ENCODE assay signal across 22 cellular contexts in the genomic region with DNA sequence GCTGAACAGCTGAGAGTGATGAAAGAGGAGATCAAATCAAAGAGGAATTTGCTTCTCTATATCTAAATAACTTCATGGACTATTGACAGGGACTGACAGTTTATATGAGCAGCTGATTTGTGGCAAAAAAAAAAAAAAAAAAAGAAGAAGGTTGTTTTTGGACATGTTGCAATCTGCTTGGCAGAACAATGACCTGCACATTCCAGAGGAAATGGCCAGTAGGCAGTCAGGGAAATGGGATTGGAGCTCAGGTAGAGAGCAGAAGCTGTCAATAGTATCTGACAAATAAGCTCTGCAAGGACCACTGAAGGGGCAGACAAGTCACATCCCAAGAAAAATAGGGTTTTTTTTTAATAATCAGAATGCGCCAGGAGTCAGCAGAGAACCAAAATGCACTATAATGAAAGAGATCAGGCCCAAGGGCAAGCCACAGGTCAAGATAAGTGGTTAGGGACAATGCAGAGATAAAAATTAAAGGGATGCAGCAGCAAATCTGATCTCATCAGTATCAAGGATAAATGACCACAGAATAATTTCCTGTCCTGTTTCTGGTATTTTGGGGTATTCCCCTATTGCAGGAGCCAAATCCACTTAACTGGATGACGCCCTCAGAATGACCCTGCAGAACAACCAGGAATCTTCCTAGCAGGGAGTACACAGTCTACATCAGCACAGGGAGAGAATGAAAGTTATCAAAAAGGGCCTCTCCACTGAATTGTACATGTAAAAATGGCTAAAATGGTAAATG. TPM values are rescaled to one million over a fixed set of nuclear protein-coding genes. Genes with fewer than 3 reads are reported as not detected.
DNase-seq lines count a peak whose midpoint lies in the region; ATAC-seq and TF ChIP-seq lines count a peak whose summit lies in the region.
"Had no signal": no experiment of that assay in that cellular context is flagged by ENCODE, and none has a peak within 500 bp of the region (broad histone marks: within the 10 kb centered on the region; RNA-seq: fewer than 3 reads in every experiment).

No MANE protein-coding gene starts in this region.

- no peak overlapping the region for H3K9ac ChIP-seq in smooth muscle cell (ENCODE audit: low read depth)
- H3K9ac ChIP-seq: BLaER1 treated with 17β-estradiol and CSF1 and Interleukin-3, amounts not matched to agents 10 nM and 100 nM had no signal

- H3K27ac Mint-ChIP-seq in activated T-helper 2 cell treated with anti-CD3 and anti-CD28 coated beads, Interferon-gamma antibody, Interleukin-2, Interleukin-4, amounts not matched to agents 10 μg/mL and 5 μg/mL and 100 μg/mL, durations not matched to agents 14 hours and 24 hours and 36 hours: peak overlapping the region; percentile 43
- H3K27ac Mint-ChIP-seq: activated CD4-positive, alpha-beta memory T cell treated with anti-CD3 and anti-CD28 coated beads, Interleukin-2, amount 10 ng/mL, durations not matched to agents 7 days and 5 days; activated naive CD8-positive, alpha-beta T cell treated with anti-CD3 and anti-CD28 coated beads for 36 hours; IgD-negative memory B cell; T-helper 1 cell treated with Interleukin-12 subunit alpha and Interleukin-12 subunit beta and Interleukin-4 antibody, amounts not matched to agents 30 μg/mL and 1 μg/mL, for 36 hours had no signal

- no peaks in the 10 kb centered on the region for H3K9me3 ChIP-seq in right lobe of liver
- H3K9me3 ChIP-seq in smooth muscle cell (replicated peaks; ENCODE audit: low read depth): no peaks in the 10 kb centered on the region
- H3K9me3 ChIP-seq: upper lobe of left lung had no signal

- peaks cover 0 to 4% (median 0%) of the 10 kb centered on the region in 4 donors for H3K4me1 ChIP-seq in right lobe of liver
- no peaks in the 10 kb centered on the region for H3K4me1 ChIP-seq in smooth muscle cell (ENCODE audit: low read depth)

- H3K36me3 ChIP-seq in right lobe of liver (no peaks in the 10 kb centered on the region), smooth muscle cell (ENCODE audit: low read depth) (no peaks in the 10 kb centered on the region)
- H3K36me3 ChIP-seq: BLaER1 treated with 17β-estradiol and CSF1 and Interleukin-3, amounts not matched to agents 10 nM and 100 nM; upper lobe of left lung had no signal

- no peaks in the 10 kb centered on the region for H3K79me2 ChIP-seq in smooth muscle cell (ENCODE audit: low read depth)

- intact Hi-C loops in activated T-helper 2 cell treated with anti-CD3 and anti-CD28 coated beads, Interferon-gamma antibody, Interleukin-2, Interleukin-4, amounts not matched to agents 10 μg/mL and 5 μg/mL and 100 μg/mL, durations not matched to agents 14 hours and 24 hours and 36 hours (cut with micrococcal nuclease): no loop called here
- intact Hi-C loops in right lobe of liver (cut with DNase I): no loop called here

- no peak overlapping the region for H3K4me2 ChIP-seq in smooth muscle cell
- H3K4me2 ChIP-seq: BLaER1 treated with 17β-estradiol and CSF1 and Interleukin-3, amounts not matched to agents 10 nM and 100 nM had no signal

- no peak overlapping the region for H2AFZ ChIP-seq in smooth muscle cell (ENCODE audit: low read depth)

- H3K27ac ChIP-seq in C4-2B: peak overlapping the region; percentile 95; the same call in 1 of the 2 replicates
- H3K27ac ChIP-seq in right lobe of liver: no peak overlapping the region
- H3K27ac ChIP-seq in smooth muscle cell (ENCODE audit: low read depth): no peak overlapping the region
- H3K27ac ChIP-seq: BLaER1 treated with 17β-estradiol and CSF1 and Interleukin-3, amounts not matched to agents 10 nM and 100 nM; HL-60; upper lobe of left lung had no signal

- DNase-seq in activated T-helper 2 cell treated with anti-CD3 and anti-CD28 coated beads, Interferon-gamma antibody, Interleukin-2, Interleukin-4, amounts not matched to agents 10 μg/mL and 5 μg/mL and 100 μg/mL, durations not matched to agents 14 hours and 24 hours and 36 hours (ENCODE audit: low spot score): no peak
- DNase-seq in epithelial cell of esophagus (ENCODE audit: low read depth): peak; percentile 47
- DNase-seq in right lobe of liver: no peak
- DNase-seq in amygdala (lab: John Stamatoyannopoulos, UW): no peak
- no peak for DNase-seq in smooth muscle cell (lab: John Stamatoyannopoulos, UW; ENCODE audit: unreplicated experiment)
- DNase-seq in NCI-H510A (lab: John Stamatoyannopoulos, UW): no peak
- DNase-seq: activated CD4-positive, alpha-beta memory T cell treated with anti-CD3 and anti-CD28 coated beads, Interleukin-2, amount 10 ng/mL, durations not matched to agents 7 days and 5 days; activated naive CD8-positive, alpha-beta T cell treated with anti-CD3 and anti-CD28 coated beads for 36 hours; activated T-cell treated with anti-CD3 and anti-CD28 coated beads, Interleukin-2, amount 50 U/mL, for 48 hours; kidney; NCI-H187 treated with DMSO at 0.1 percent for 48 hours; NCI-H446; SHP77; stimulated activated naive CD8-positive, alpha-beta T cell treated with anti-CD3 and anti-CD28 coated beads, Interleukin-15, Interleukin-2, amounts not matched to agents 100 U/mL and 50 U/mL, for 24 hours; upper lobe of left lung had no signal

- no peak for TF ChIP-seq POLR2A in right lobe of liver (IDR thresholded peaks at IDR 0.05)

- WGBS in right lobe of liver (ENCODE audit: insufficient coverage, low coverage, low lambda C conversion rate, missing lambda C conversion rate): 79% methylated on average over 2 of the region's 2 CpGs
- WGBS in smooth muscle cell (ENCODE audit: low lambda C conversion rate): 92% methylated on average over 2 of the region's 2 CpGs

- TF ChIP-seq CTCF in C4-2B (conservative IDR thresholded peaks at IDR 0.05) (no peak), epithelial cell of esophagus (IDR thresholded peaks at IDR 0.05; ENCODE audit: insufficient read depth, low read depth, low read length, missing control alignments) (no peak), right lobe of liver (IDR thresholded peaks at IDR 0.05) (no peak), smooth muscle cell (IDR thresholded peaks at IDR 0.05; ENCODE audit: borderline replicate concordance, insufficient read depth, poor library complexity, severe bottlenecking) (no peak)

- no peak overlapping the region for H3K4me3 Mint-ChIP-seq in activated T-helper 2 cell treated with anti-CD3 and anti-CD28 coated beads, Interferon-gamma antibody, Interleukin-2, Interleukin-4, amounts not matched to agents 10 μg/mL and 5 μg/mL and 100 μg/mL, durations not matched to agents 14 hours and 24 hours and 36 hours (ENCODE audit: low read depth)
- H3K4me3 Mint-ChIP-seq: activated CD4-positive, alpha-beta memory T cell treated with anti-CD3 and anti-CD28 coated beads, Interleukin-2, amount 10 ng/mL, durations not matched to agents 7 days and 5 days; activated naive CD8-positive, alpha-beta T cell treated with anti-CD3 and anti-CD28 coated beads for 36 hours; IgD-negative memory B cell; neural crest cell; T-helper 1 cell treated with Interleukin-12 subunit alpha and Interleukin-12 subunit beta and Interleukin-4 antibody, amounts not matched to agents 30 μg/mL and 1 μg/mL, for 36 hours had no signal

- H3K4me1 Mint-ChIP-seq in activated T-helper 2 cell treated with anti-CD3 and anti-CD28 coated beads, Interferon-gamma antibody, Interleukin-2, Interleukin-4, amounts not matched to agents 10 μg/mL and 5 μg/mL and 100 μg/mL, durations not matched to agents 14 hours and 24 hours and 36 hours (ENCODE audit: low read depth): peaks cover 52% of the 10 kb centered on the region
- H3K4me1 Mint-ChIP-seq: neural crest cell had no signal

- ATAC-seq in right lobe of liver (peak; percentile 51 to 88 (median 72)), GM21447 (IDR thresholded peaks at IDR 0.05; ENCODE audit: unreplicated experiment) (no peak)
- ATAC-seq: stimulated activated naive CD8-positive, alpha-beta T cell treated with anti-CD3 and anti-CD28 coated beads, Interleukin-15, Interleukin-2, amounts not matched to agents 100 U/mL and 50 U/mL, for 24 hours had no signal

- no peak overlapping the region for H3K4me3 ChIP-seq in epithelial cell of esophagus (ENCODE audit: low read length)
- H3K4me3 ChIP-seq in right lobe of liver: no peak overlapping the region
- H3K4me3 ChIP-seq in smooth muscle cell: no peak overlapping the region
- H3K4me3 ChIP-seq: BLaER1 treated with 17β-estradiol and CSF1 and Interleukin-3, amounts not matched to agents 10 nM and 100 nM; upper lobe of left lung had no signal

- H3K27me3 ChIP-seq in right lobe of liver (no peaks in the 10 kb centered on the region), smooth muscle cell (ENCODE audit: low read depth) (no peaks in the 10 kb centered on the region)
- H3K27me3 ChIP-seq: BLaER1 treated with 17β-estradiol and CSF1 and Interleukin-3, amounts not matched to agents 10 nM and 100 nM; upper lobe of left lung had no signal

- no peaks in the 10 kb centered on the region for H3K27me3 Mint-ChIP-seq in activated T-helper 2 cell treated with anti-CD3 and anti-CD28 coated beads, Interferon-gamma antibody, Interleukin-2, Interleukin-4, amounts not matched to agents 10 μg/mL and 5 μg/mL and 100 μg/mL, durations not matched to agents 14 hours and 24 hours and 36 hours (ENCODE audit: low read depth)
- H3K27me3 Mint-ChIP-seq: activated CD4-positive, alpha-beta memory T cell treated with anti-CD3 and anti-CD28 coated beads, Interleukin-2, amount 10 ng/mL, durations not matched to agents 7 days and 5 days had no signal

- no peaks in the 10 kb centered on the region for H3K36me3 Mint-ChIP-seq in activated T-helper 2 cell treated with anti-CD3 and anti-CD28 coated beads, Interferon-gamma antibody, Interleukin-2, Interleukin-4, amounts not matched to agents 10 μg/mL and 5 μg/mL and 100 μg/mL, durations not matched to agents 14 hours and 24 hours and 36 hours (ENCODE audit: low read depth)
- H3K36me3 Mint-ChIP-seq: activated naive CD8-positive, alpha-beta T cell treated with anti-CD3 and anti-CD28 coated beads for 36 hours had no signal

- no peaks in the 10 kb centered on the region for H3F3A ChIP-seq in smooth muscle cell (ENCODE audit: low read depth)

- H4K20me1 ChIP-seq in smooth muscle cell (ENCODE audit: low read depth): no peaks in the 10 kb centered on the region
- H4K20me1 ChIP-seq: BLaER1 treated with 17β-estradiol and CSF1 and Interleukin-3, amounts not matched to agents 10 nM and 100 nM had no signal

- peaks cover 6% of the 10 kb centered on the region for H3K9me3 Mint-ChIP-seq in activated T-helper 2 cell treated with anti-CD3 and anti-CD28 coated beads, Interferon-gamma antibody, Interleukin-2, Interleukin-4, amounts not matched to agents 10 μg/mL and 5 μg/mL and 100 μg/mL, durations not matched to agents 14 hours and 24 hours and 36 hours
- H3K9me3 Mint-ChIP-seq: activated naive CD8-positive, alpha-beta T cell treated with anti-CD3 and anti-CD28 coated beads for 36 hours had no signal

RNA-seq across cellular contexts. Expression of gene DUSP16, which starts 22.6 kb away (rescaled TPM):
- total RNA-seq in activated T-helper 2 cell treated with anti-CD3 and anti-CD28 coated beads, Interferon-gamma antibody, Interleukin-2, Interleukin-4, amounts not matched to agents 10 μg/mL and 5 μg/mL and 100 μg/mL, durations not matched to agents 14 hours and 24 hours and 36 hours: 64.7 and 66.5 TPM in 2 replicates
- total RNA-seq in right lobe of liver: 10 to 100 TPM; 41.9 to 74.2 (median 48.4) TPM
- 10.8 and 13.0 TPM in 2 replicates for total RNA-seq in smooth muscle cell
- polyA plus RNA-seq in smooth muscle cell: 1.2 and 2.0 TPM in 2 replicates

RNA-seq across cellular contexts. Expression of gene CREBL2, which starts 26.4 kb away (rescaled TPM):
- 22.3 and 23.3 TPM in 2 replicates for total RNA-seq in activated T-helper 2 cell treated with anti-CD3 and anti-CD28 coated beads, Interferon-gamma antibody, Interleukin-2, Interleukin-4, amounts not matched to agents 10 μg/mL and 5 μg/mL and 100 μg/mL, durations not matched to agents 14 hours and 24 hours and 36 hours
- total RNA-seq in right lobe of liver: 10 to 100 TPM; 24.3 to 28.5 (median 26.8) TPM
- 6.6 and 8.2 TPM in 2 replicates for total RNA-seq in smooth muscle cell
- 4.2 and 5.3 TPM in 2 replicates for polyA plus RNA-seq in smooth muscle cell
